8 cellular contexts compared by ENCODE assay signal in genomic region chr11:10658621-10659338, GRCh38. TPM values are rescaled to one million over a fixed set of nuclear protein-coding genes. Genes with fewer than 3 reads are reported as not detected.
A peak's percentile ranks its signal among the peaks of the same experiment; 100 is the strongest.
DNase-seq lines count a peak whose midpoint lies in the region; ATAC-seq and TF ChIP-seq lines count a peak whose summit lies in the region.

No MANE protein-coding gene starts in this region.

- H3K4me1 ChIP-seq in ACC112 (ENCODE audit: control insufficient read depth, insufficient read depth, low read length, unreplicated experiment) (peaks cover 59% of the 10 kb centered on the region), esophagus muscularis mucosa (peaks cover 81 to 100% (median 99%) of the 10 kb centered on the region in 4 donors)

- H3K9me3 Mint-ChIP-seq in progenitor cell of endocrine pancreas (ENCODE audit: low read depth): no peaks in the 10 kb centered on the region

- intact Hi-C loops in esophagus muscularis mucosa (cut with DNase I): no loop called here

- no peaks in the 10 kb centered on the region for H3K27me3 Mint-ChIP-seq in progenitor cell of endocrine pancreas

- H3K4me3 Mint-ChIP-seq in progenitor cell of endocrine pancreas (ENCODE audit: low read depth): no peak overlapping the region

- H3K79me2 ChIP-seq in ACC112 (ENCODE audit: control insufficient read depth, insufficient read depth, low read length, unreplicated experiment): no peaks in the 10 kb centered on the region

- H3K27me3 ChIP-seq in ACC112 (ENCODE audit: insufficient read depth, low read length): no peaks in the 10 kb centered on the region
- no peaks in the 10 kb centered on the region for H3K27me3 ChIP-seq in esophagus muscularis mucosa

- H3K36me3 ChIP-seq in ACC112 (ENCODE audit: insufficient read depth, low read length) (no peaks in the 10 kb centered on the region), esophagus muscularis mucosa (no peaks in the 10 kb centered on the region)

- no peak for TF ChIP-seq EP300 in esophagus muscularis mucosa (IDR thresholded peaks at IDR 0.05)

- H3K27ac ChIP-seq in ACC112 (ENCODE audit: low read depth, low read length) (peak overlapping the region; percentile 91), esophagus muscularis mucosa (replicated peaks in 1 of 4) (peak overlapping the region; percentile 85 to 90 (median 86))

- no peak overlapping the region for H2AFZ ChIP-seq in ACC112 (ENCODE audit: low read length, unreplicated experiment)

- no peaks in the 10 kb centered on the region for H3K36me3 Mint-ChIP-seq in progenitor cell of endocrine pancreas (ENCODE audit: insufficient read depth)

- H3K27ac Mint-ChIP-seq in progenitor cell of endocrine pancreas: peak overlapping the region; percentile 49

- TF ChIP-seq CTCF in esophagus muscularis mucosa (IDR thresholded peaks at IDR 0.05) (no peak), progenitor cell of endocrine pancreas (IDR thresholded peaks at IDR 0.05; ENCODE audit: unreplicated experiment) (no peak)

- H3K4me3 ChIP-seq in ACC112 (ENCODE audit: low read depth, low read length): peak overlapping the region; percentile 67; the same call in 1 of the 2 replicates
- H3K4me3 ChIP-seq in esophagus muscularis mucosa: peak overlapping the region in 2 of 4 donors; percentile 5 to 20

- ATAC-seq in HG02870 (IDR thresholded peaks at IDR 0.05; ENCODE audit: unreplicated experiment): no peak

- H3K4me1 Mint-ChIP-seq in progenitor cell of endocrine pancreas (ENCODE audit: low read depth): no peaks in the 10 kb centered on the region

- 71% methylated on average over 1 of the region's 6 CpGs for WGBS in esophagus muscularis mucosa

- peak; percentile 39 for DNase-seq in OCI-M1 (lab: John Stamatoyannopoulos, UW)
- no peak for DNase-seq in esophagus muscularis mucosa (ENCODE audit: extremely low spot score)
- no peak for DNase-seq in progenitor cell of endocrine pancreas (ENCODE audit: low spot score, unreplicated experiment)
- no peak for DNase-seq in stimulated activated CD4-positive, alpha-beta T cell treated with anti-CD3 and anti-CD28 coated beads, Interleukin-2, amount 100 ng/mL, for 48 hours
- no peak for DNase-seq in NOMO-1 treated with DMSO at 0.1 percent for 48 hours (lab: John Stamatoyannopoulos, UW; ENCODE audit: unreplicated experiment)
- DNase-seq in NCI-H524 treated with DMSO at 0.1 percent for 48 hours (lab: John Stamatoyannopoulos, UW): no peak

- H3K9me3 ChIP-seq in esophagus muscularis mucosa: no peaks in the 10 kb centered on the region

- no peak for TF ChIP-seq POLR2A in esophagus muscularis mucosa (IDR thresholded peaks at IDR 0.05; ENCODE audit: low read depth)

RNA-seq across cellular contexts. Expression of gene IRAG1, which starts 34.8 kb away (rescaled TPM):
- total RNA-seq in esophagus muscularis mucosa (100 to 1,000 TPM; 205 to 338 (median 276) TPM), progenitor cell of endocrine pancreas (5.4 and 6.3 TPM in 2 replicates)

Comparison
In these comparisons a context has a peak if more than half of its experiments do, and no peak if none do; other contexts are left out.
1. RNA of gene IRAG1, which starts 34.8 kb away (total RNA-seq): 205 to 338 TPM in esophagus muscularis mucosa; 5.4 to 6.3 TPM in progenitor cell of endocrine pancreas; every median in the first group is over 10 times any median in the second.